ENCODE assay signal across 8 cellular contexts in genomic region chr16:68756250-68757051, GRCh38. TPM values are rescaled to one million over a fixed set of nuclear protein-coding genes. Genes with fewer than 3 reads are reported as not detected.
DNase-seq lines count a peak whose midpoint lies in the region; ATAC-seq and TF ChIP-seq lines count a peak whose summit lies in the region.

No MANE protein-coding gene starts in this region.

- intact Hi-C loops in right lobe of liver (cut with DNase I) = no loop called here
- intact Hi-C loops in ovary (cut with DNase I) = no loop called here

- H3K4me1 ChIP-seq in right lobe of liver (peaks cover 0 to 12% (median 5%) of the 10 kb centered on the region in 4 donors), ovary (ENCODE audit: insufficient read depth) (no peaks in the 10 kb centered on the region)

- no peaks in the 10 kb centered on the region for H3K27me3 ChIP-seq in right lobe of liver
- no peaks in the 10 kb centered on the region for H3K27me3 ChIP-seq in ovary

- TF ChIP-seq CTCF in right lobe of liver (IDR thresholded peaks at IDR 0.05) (no peak), ovary (IDR thresholded peaks at IDR 0.05) (no peak)

- H3K9me3 ChIP-seq in right lobe of liver = no peaks in the 10 kb centered on the region
- H3K9me3 ChIP-seq in ovary = no peaks in the 10 kb centered on the region

- DNase-seq in DMS79 treated with DMSO at 0.1 percent for 48 hours (lab: John Stamatoyannopoulos, UW) (peak; percentile 88), HT-29 (ENCODE audit: low spot score) (peak; percentile 98), right lobe of liver (peak in 1 of 3 donors; percentile 40), superior temporal gyrus (ENCODE audit: extremely low spot score) (no peak), ovary (no peak), SW 1271 (lab: John Stamatoyannopoulos, UW) (no peak)
- DNase-seq in activated CD4-positive, alpha-beta T cell treated with anti-CD3 and anti-CD28 coated beads, Interleukin-2, amount 50 U/mL, for 48 hours = peak; percentile 77 to 84

- H3K4me3 ChIP-seq in right lobe of liver = no peak overlapping the region
- H3K4me3 ChIP-seq in ovary = no peak overlapping the region

- H3K36me3 ChIP-seq in right lobe of liver (no peaks in the 10 kb centered on the region), ovary (no peaks in the 10 kb centered on the region)

- WGBS in right lobe of liver (ENCODE audit: insufficient coverage, low coverage, low lambda C conversion rate, missing lambda C conversion rate) = 68% methylated on average over 6 of the region's 13 CpGs
- 73 to 78% (median 74%) methylated on average over 13 of the region's 13 CpGs for WGBS in ovary, 3 donors

- TF ChIP-seq POLR2A in right lobe of liver (IDR thresholded peaks at IDR 0.05) (no peak), ovary (IDR thresholded peaks at IDR 0.05) (no peak)

- peak; percentile 64 for ATAC-seq in GM21423 (IDR thresholded peaks at IDR 0.05; ENCODE audit: unreplicated experiment)
- ATAC-seq in right lobe of liver = peak in 2 of 4 donors; percentile 24 to 79

- H3K27ac ChIP-seq in right lobe of liver (peak overlapping the region in 2 of 3 donors; percentile 23 to 48), ovary (no peak overlapping the region)

- TF ChIP-seq EP300 in ovary (IDR thresholded peaks at IDR 0.05) = no peak

RNA-seq across cellular contexts. Expression of gene CDH1, which starts 19.4 kb away (rescaled TPM):
- 219 and 251 TPM in 2 replicates for total RNA-seq in HT-29 (2014; rRNA removed; shearing (Covaris generic))
- 100 to 1,000 TPM in 1 of 6 experiments, 10 to 100 TPM in 5; 54.3 to 130 (median 76.5) TPM for total RNA-seq in right lobe of liver
- 100 to 1,000 TPM in 1 of 7 donors, 10 to 100 TPM in 2, 1 to 10 TPM in 4; 1.1 to 118 (median 9.1) TPM for total RNA-seq in ovary
- 10 to 100 TPM in 1 of 2 donors, 1 to 10 TPM in 1; 1.1 to 10.5 TPM for polyA plus RNA-seq in ovary

Comparison
In these comparisons a context has a peak if more than half of its experiments do, and no peak if none do; other contexts are left out.
1. DNase-seq: peak in DMS79 treated with DMSO at 0.1 percent for 48 hours (single experiment), HT-29 (single experiment) and activated CD4-positive, alpha-beta T cell treated with anti-CD3 and anti-CD28 coated beads, Interleukin-2, amount 50 U/mL, for 48 hours (2 of 2); none in superior temporal gyrus (single experiment), ovary (0 of 5) and SW 1271 (0 of 2).
2. H3K27ac ChIP-seq: peak in right lobe of liver (2 of 3); none in ovary (0 of 2).